Comparison of ENCODE assay signal across 7 cellular contexts in genomic region chr11:12287374-12288211, GRCh38.
DNase-seq lines count a peak whose midpoint lies in the region; ATAC-seq and TF ChIP-seq lines count a peak whose summit lies in the region.

No MANE protein-coding gene starts in this region.

- peak overlapping the region; percentile 64 for H3K4me2 ChIP-seq in mammary epithelial cell (ENCODE audit: insufficient read depth, low read depth, low read length)

- no peak for TF ChIP-seq POLR2A in uterus (IDR thresholded peaks at IDR 0.05)

- dilution Hi-C loops in mammary epithelial cell (cut with HindIII; ENCODE audit: low sequenced_read_pairs): no loop called here

- WGBS in mammary epithelial cell (ENCODE audit: low coverage, missing lambda C conversion rate): 21% methylated on average over 11 of the region's 13 CpGs

- peak overlapping the region; percentile 26 for H3K9ac ChIP-seq in mammary epithelial cell (ENCODE audit: insufficient read depth, low read length)

- H3K4me1 ChIP-seq in mammary epithelial cell (ENCODE audit: insufficient read depth, low read length): peaks cover 53% of the 10 kb centered on the region
- peaks cover 11 to 20% of the 10 kb centered on the region in 2 donors for H3K4me1 ChIP-seq in left lung
- H3K4me1 ChIP-seq in uterus: peaks cover 0 to 6% of the 10 kb centered on the region in 2 donors

- no peaks in the 10 kb centered on the region for H3K9me3 ChIP-seq in mammary epithelial cell (replicated peaks; ENCODE audit: insufficient read depth, low read length)
- no peaks in the 10 kb centered on the region for H3K9me3 ChIP-seq in left lung
- H3K9me3 ChIP-seq in uterus: no peaks in the 10 kb centered on the region

- H3K4me3 ChIP-seq in GM12875 (ENCODE audit: low read depth, low read length): no peak overlapping the region
- peak overlapping the region in 1 of 3 experiments; percentile 8 for H3K4me3 ChIP-seq in mammary epithelial cell (replicated peaks in 1 of 3; ENCODE audit: insufficient read depth in 1 of 3, low read depth in 2 of 3, low read length in 3 of 3)
- no peak overlapping the region for H3K4me3 ChIP-seq in left lung
- H3K4me3 ChIP-seq in uterus: no peak overlapping the region

- BruUV-seq in mammary epithelial cell (replicated peaks; lab: Mats Ljungman, UMichigan): TSS peak; percentile 67

- ATAC-seq in left lung: peak; percentile 51

- peak overlapping the region; percentile 64 for H2AFZ ChIP-seq in mammary epithelial cell (ENCODE audit: low read depth, low read length)

- peaks cover 8% of the 10 kb centered on the region for H3K36me3 ChIP-seq in mammary epithelial cell (ENCODE audit: insufficient read depth, low read length)
- H3K36me3 ChIP-seq in left lung: no peaks in the 10 kb centered on the region
- H3K36me3 ChIP-seq in uterus: no peaks in the 10 kb centered on the region

- no peaks in the 10 kb centered on the region for H3K79me2 ChIP-seq in mammary epithelial cell (ENCODE audit: insufficient read depth, low read length)

- intact Hi-C loops in mammary epithelial cell (cut with micrococcal nuclease) (loop anchor here (1.0 to 5.0 kb wide), 3 partner anchors 485 to 675 kb away; no protein-coding TSS in a partner anchor), left lung (cut with DNase I) (no loop called here), uterus (cut with DNase I; ENCODE audit: low total_unique reads) (loop anchor here (10.0 kb wide), 1 partner anchor 483 kb away; no protein-coding TSS in a partner anchor)

- in situ Hi-C loops in mammary epithelial cell (cut with MboI; ENCODE audit: low sequenced_read_pairs in 2 of 2): no loop called here

- H3K27ac ChIP-seq in mammary epithelial cell (ENCODE audit: insufficient read depth, low read depth, low read length): peak overlapping the region; percentile 77
- peak overlapping the region; percentile 8 to 76 for H3K27ac ChIP-seq in left lung
- H3K27ac ChIP-seq in uterus: peak overlapping the region; percentile 80 to 85

- H3K27me3 ChIP-seq in mammary epithelial cell (ENCODE audit: insufficient read depth, low read length) (no peaks in the 10 kb centered on the region), left lung (no peaks in the 10 kb centered on the region), uterus (no peaks in the 10 kb centered on the region)

- CTCF ChIA-PET in mammary epithelial cell (lab: Charles Lee; ENCODE audit: low non-redundant PET): interaction anchor here (0.7 kb wide), 1 partner anchor 43 kb away, joined by 3 read pairs; no protein-coding TSS in a partner anchor

- TF ChIP-seq CTCF in GM12875 (IDR thresholded peaks at IDR 0.05; ENCODE audit: borderline replicate concordance, insufficient read depth, low read depth, low read length) (peak; percentile 62; the same call in 1 of the 2 replicates), mammary epithelial cell (conservative IDR thresholded peaks at IDR 0.05 in 1 of 2, IDR thresholded peaks at IDR 0.05 in 1 of 2; ENCODE audit: extremely low read depth in 1 of 2, insufficient read depth in 1 of 2, low read depth in 1 of 2, low read length in 2 of 2) (peak; percentile 41 to 82), left lung (IDR thresholded peaks at IDR 0.05) (no peak), uterus (IDR thresholded peaks at IDR 0.05) (peak; percentile 25 to 50 (median 38))

- H4K20me1 ChIP-seq in mammary epithelial cell (ENCODE audit: insufficient read depth, low read length): no peaks in the 10 kb centered on the region

- DNase-seq in NCI-H128 (lab: John Stamatoyannopoulos, UW; ENCODE audit: unreplicated experiment): peak; percentile 33
- DNase-seq in mammary epithelial cell: peak; percentile 91
- peak in 1 of 2 donors; percentile 59 for DNase-seq in left lung
- peak; percentile 73 to 86 for DNase-seq in uterus
- no peak for DNase-seq in stimulated activated naive CD4-positive, alpha-beta T cell (lab: John Stamatoyannopoulos, UW)
- no peak for DNase-seq in epidermal melanocyte (ENCODE audit: insufficient read length, low spot score)

Comparison
In these comparisons a context has a peak if more than half of its experiments do, and no peak if none do; other contexts are left out.
1. CTCF ChIP-seq: peak in GM12875 (single experiment), mammary epithelial cell (2 of 2) and uterus (4 of 4); none in left lung (0 of 2).
2. DNase-seq: peak in NCI-H128 (single experiment), mammary epithelial cell (single experiment) and uterus (2 of 2); none in stimulated activated naive CD4-positive, alpha-beta T cell (0 of 6) and epidermal melanocyte (single experiment).
3. intact Hi-C loops: an anchor here in mammary epithelial cell (1.0 to 5.0 kb wide) and uterus (10.0 kb wide); none called in left lung.
4. Peak in every context shown above with its lines, with median percentiles within 50 percentile points of each other: H3K27ac ChIP-seq.